30 cellular contexts compared by ENCODE assay signal in the genomic region with DNA sequence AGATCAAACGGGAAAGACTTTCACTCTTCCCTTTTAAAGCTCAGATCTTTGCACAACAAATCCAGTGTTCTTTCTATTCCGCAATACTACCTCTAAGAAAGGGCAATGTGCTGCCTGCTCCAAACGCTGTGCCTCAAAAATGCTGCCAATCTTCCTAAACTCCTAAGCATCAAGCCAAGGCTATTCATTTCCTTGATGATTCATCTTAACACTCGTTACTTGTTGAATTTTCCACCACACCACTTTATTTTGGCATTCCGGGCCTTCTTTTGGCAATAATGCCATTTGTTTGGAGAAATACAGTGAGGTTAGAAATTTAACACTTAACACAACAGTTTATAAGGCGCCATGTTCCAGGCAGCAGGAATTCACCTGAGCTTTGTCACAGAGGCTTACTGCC.
DNase-seq lines count a peak whose midpoint lies in the region; ATAC-seq, FAIRE-seq and TF ChIP-seq lines count a peak whose summit lies in the region.
"Had no signal": no experiment of that assay in that cellular context is flagged by ENCODE, and none has a peak within 500 bp of the region (broad histone marks: within the 10 kb centered on the region; RNA-seq: fewer than 3 reads in every experiment).

No MANE protein-coding gene starts in this region.

- no peak overlapping the region for H2BK120ac ChIP-seq in H1 (replicated peaks; ENCODE audit: low read depth, low read length)

- no peak overlapping the region for H4K5ac ChIP-seq in H1 (ENCODE audit: insufficient read length, low read depth, low read length)

- 14 to 16% methylated on average over 6 of the region's 6 CpGs for WGBS in GM23248 (ENCODE audit: low coverage in 1 of 2, low lambda C conversion rate in 2 of 2, missing lambda C conversion rate in 2 of 2), 2 experiments
- 86% methylated on average over 6 of the region's 6 CpGs; no CpG with 5 or more reads in 1 of the 2 experiments for WGBS in H1 (ENCODE audit: extremely low coverage in 1 of 2, insufficient coverage in 1 of 2, insufficient read length in 1 of 2, insufficient replicate concordance in 2 of 2, low coverage in 1 of 2, low lambda C conversion rate in 2 of 2, missing lambda C conversion rate in 1 of 2), 2 experiments

- H4K8ac ChIP-seq in H1 (ENCODE audit: extremely low read depth, insufficient read depth, low read length), result no peak overlapping the region

- no peak overlapping the region for H3K4me2 ChIP-seq in GM23248 (ENCODE audit: unreplicated experiment)
- H3K4me2 ChIP-seq in H1 (ENCODE audit: insufficient read depth in 1 of 2, low read depth in 2 of 2, low read length in 2 of 2), result no peak overlapping the region

- H2BK5ac ChIP-seq in H1 (ENCODE audit: low read depth, low read length), result no peak overlapping the region

- no peaks in the 10 kb centered on the region for H3K79me2 ChIP-seq in GM23248 (ENCODE audit: insufficient read depth)
- H3K79me2 ChIP-seq in H1 (ENCODE audit: control insufficient read depth in 1 of 2, insufficient read depth in 2 of 2, low read length in 2 of 2), result no peaks in the 10 kb centered on the region

- H3K56ac ChIP-seq in H1 (replicated peaks; ENCODE audit: insufficient read length, low read depth, low read length), result no peak overlapping the region

- no peak overlapping the region for H3K23ac ChIP-seq in H1 (ENCODE audit: insufficient read length)

- no peak overlapping the region for H3K4me3 Mint-ChIP-seq in activated CD4-positive, alpha-beta T cell treated with anti-CD3 and anti-CD28 coated beads, Interleukin-2, amount 10 ng/mL, durations not matched to agents 24 days and 14 days
- H3K4me3 Mint-ChIP-seq: activated CD8-positive, alpha-beta T cell treated with anti-CD3 and anti-CD28 coated beads, Interleukin-2, amount 10 ng/mL, durations not matched to agents 7 days and 5 days; activated naive CD8-positive, alpha-beta T cell treated with anti-CD3 and anti-CD28 coated beads, Interleukin-2, amount 50 U/mL, for 24 hours; IgD-negative memory B cell; stimulated activated effector memory CD8-positive, alpha-beta T cell treated with anti-CD3 and anti-CD28 coated beads, Interleukin-12 subunit alpha, Interleukin-12 subunit beta, amount 100 ng/mL, for 72 hours; T-cell had no signal

- H3K4ac ChIP-seq in H1 (replicated peaks; ENCODE audit: insufficient read length, low read depth, low read length), result no peak overlapping the region

- in situ Hi-C loops in GM23248 (cut with MboI), result no loop called here

- H3K27ac ChIP-seq in GM23248 (no peak overlapping the region), H1 (ENCODE audit: low read depth, low read length) (no peak overlapping the region)
- H3K27ac ChIP-seq: right atrium auricular region, SJCRH30 had no signal

- H3K4me3 ChIP-seq in GM23248 (no peak overlapping the region), H1 (ENCODE audit: extremely low read depth in 1 of 4, insufficient read depth in 2 of 4, low read depth in 3 of 4, low read length in 4 of 4) (no peak overlapping the region), neuron (ENCODE audit: low read length) (no peak overlapping the region)
- H3K4me3 ChIP-seq: right atrium auricular region, SJCRH30 had no signal

- intact Hi-C loops in activated CD4-positive, alpha-beta T cell treated with anti-CD3 and anti-CD28 coated beads, Interleukin-2, amount 10 ng/mL, durations not matched to agents 24 days and 14 days (cut with micrococcal nuclease), result no loop called here

- TF ChIP-seq CTCF in H1 (IDR thresholded peaks at IDR 0.05; ENCODE audit: control extremely low read depth in 1 of 3, insufficient read depth in 1 of 3, low read depth in 1 of 3, low read length in 3 of 3), result no peak

- H4K20me1 ChIP-seq in GM23248 (ENCODE audit: insufficient read depth), result no peaks in the 10 kb centered on the region
- H4K20me1 ChIP-seq in H1 (replicated peaks in 1 of 2; ENCODE audit: control insufficient read depth in 1 of 2, insufficient read depth in 2 of 2, low read length in 2 of 2), result no peaks in the 10 kb centered on the region

- H3K4me1 ChIP-seq in GM23248 (ENCODE audit: insufficient read depth) (no peaks in the 10 kb centered on the region), H1 (replicated peaks in 1 of 4; ENCODE audit: control insufficient read depth in 3 of 4, insufficient read depth in 4 of 4, low read length in 3 of 4) (no peaks in the 10 kb centered on the region), neuron (ENCODE audit: insufficient read depth, low read length) (no peaks in the 10 kb centered on the region)
- H3K4me1 ChIP-seq: Caco-2, right atrium auricular region, SJCRH30 had no signal

- no peak overlapping the region for H3K27ac Mint-ChIP-seq in activated CD4-positive, alpha-beta T cell treated with anti-CD3 and anti-CD28 coated beads, Interleukin-2, amount 10 ng/mL, durations not matched to agents 24 days and 14 days
- H3K27ac Mint-ChIP-seq: activated CD8-positive, alpha-beta T cell treated with anti-CD3 and anti-CD28 coated beads, Interleukin-2, amount 10 ng/mL, durations not matched to agents 7 days and 5 days; activated naive CD8-positive, alpha-beta T cell treated with anti-CD3 and anti-CD28 coated beads, Interleukin-2, amount 50 U/mL, for 24 hours; stimulated activated effector memory CD8-positive, alpha-beta T cell treated with anti-CD3 and anti-CD28 coated beads, Interleukin-12 subunit alpha, Interleukin-12 subunit beta, amount 100 ng/mL, for 72 hours; T-cell had no signal

- H2AK5ac ChIP-seq in H1 (ENCODE audit: low read depth, low read length), result no peak overlapping the region

- DNase-seq in GM23248 (peak; percentile 14), RPMI7951 (ENCODE audit: low read depth) (peak; percentile 33), H1 (ENCODE audit: low read depth in 1 of 2, low spot score in 2 of 2) (no peak), HTR-8/SVneo (ENCODE audit: insufficient read length, low spot score) (no peak)
- DNase-seq in effector CD4-positive, alpha-beta T cell, result no peak
- no peak for DNase-seq in activated CD4-positive, alpha-beta T cell treated with anti-CD3 and anti-CD28 coated beads, Interleukin-2, amount 10 ng/mL, durations not matched to agents 24 days and 14 days
- DNase-seq: activated CD8-positive, alpha-beta T cell treated with anti-CD3 and anti-CD28 coated beads, Interleukin-2, amount 10 ng/mL, durations not matched to agents 7 days and 5 days; activated gamma-delta T cell; activated naive CD8-positive, alpha-beta T cell treated with anti-CD3 and anti-CD28 coated beads, Interleukin-2, amount 50 U/mL, for 24 hours; activated T-cell treated with anti-CD3 and anti-CD28 coated beads for 4 hours; C1 segment of cervical spinal cord; Caco-2; cortex of kidney; DND-41; mesendoderm; NCI-H1417; NCI-H510A treated with DMSO at 0.1 percent for 48 hours; nucleus accumbens; SJCRH30; T-cell had no signal

- no peak overlapping the region for H2BK20ac ChIP-seq in H1 (ENCODE audit: low read length)

- no peak overlapping the region for H2BK12ac ChIP-seq in H1 (ENCODE audit: low read depth, low read length)

- TF ChIP-seq EP300 in H1 (IDR thresholded peaks at IDR 0.05; ENCODE audit: borderline replicate concordance in 1 of 2, low read depth in 2 of 2, low read length in 2 of 2), result no peak

- no peaks in the 10 kb centered on the region for H3K79me1 ChIP-seq in H1 (ENCODE audit: low read depth, low read length)

- no peak overlapping the region for H4K91ac ChIP-seq in H1 (replicated peaks; ENCODE audit: insufficient read length, low read length)

- H3K23me2 ChIP-seq in H1 (ENCODE audit: low read depth, low read length), result no peaks in the 10 kb centered on the region

- H3K36me3 Mint-ChIP-seq in activated CD4-positive, alpha-beta T cell treated with anti-CD3 and anti-CD28 coated beads, Interleukin-2, amount 10 ng/mL, durations not matched to agents 24 days and 14 days (ENCODE audit: low read depth), result no peaks in the 10 kb centered on the region
- H3K36me3 Mint-ChIP-seq: IgD-negative memory B cell; stimulated activated effector memory CD8-positive, alpha-beta T cell treated with anti-CD3 and anti-CD28 coated beads, Interleukin-12 subunit alpha, Interleukin-12 subunit beta, amount 100 ng/mL, for 72 hours; T-cell had no signal

- no peak for ATAC-seq in HG02642 (IDR thresholded peaks at IDR 0.05; ENCODE audit: poor library complexity, unreplicated experiment)
- ATAC-seq: activated CD4-positive, CD25-positive, alpha-beta regulatory T cell treated with anti-CD3 and anti-CD28 coated beads, Interleukin-2, amount 50 U/mL, for 24 hours; activated CD8-positive, alpha-beta T cell treated with anti-CD3 and anti-CD28 coated beads, Interleukin-2, amount 10 ng/mL, durations not matched to agents 7 days and 5 days; activated naive CD8-positive, alpha-beta T cell treated with anti-CD3 and anti-CD28 coated beads, Interleukin-2, amount 50 U/mL, for 24 hours; left lobe of liver; Panc1; stimulated activated effector memory CD8-positive, alpha-beta T cell treated with anti-CD3 and anti-CD28 coated beads, Interleukin-12 subunit alpha, Interleukin-12 subunit beta, amount 100 ng/mL, for 72 hours; T-cell had no signal

- CTCF ChIA-PET in H1 (lab: Charles Lee; ENCODE audit: partially characterized antibody), result interaction anchor here (0.7 to 1.9 kb wide), 4 partner anchors 9 to 65 kb away, joined by 3 to 4 read pairs (median 3); no protein-coding TSS in a partner anchor

- no peak overlapping the region for H2BK15ac ChIP-seq in H1 (ENCODE audit: low read length)

- FAIRE-seq in H1 (lab: Jason Lieb, UNC) (no peak), HTR-8/SVneo (lab: Jason Lieb, UNC) (no peak)
- FAIRE-seq: endometrium, GM12891 had no signal

- H2AFZ ChIP-seq in GM23248, result no peak overlapping the region
- peak overlapping the region; percentile 67; the same call in 1 of the 2 replicates for H2AFZ ChIP-seq in H1 (ENCODE audit: low read length)
- peak overlapping the region; percentile 27 for H2AFZ ChIP-seq in neuron (ENCODE audit: low read depth, low read length)

- no peaks in the 10 kb centered on the region for H3K9me3 Mint-ChIP-seq in activated CD4-positive, alpha-beta T cell treated with anti-CD3 and anti-CD28 coated beads, Interleukin-2, amount 10 ng/mL, durations not matched to agents 24 days and 14 days
- H3K9me3 Mint-ChIP-seq: activated naive CD8-positive, alpha-beta T cell treated with anti-CD3 and anti-CD28 coated beads, Interleukin-2, amount 50 U/mL, for 24 hours; stimulated activated effector memory CD8-positive, alpha-beta T cell treated with anti-CD3 and anti-CD28 coated beads, Interleukin-12 subunit alpha, Interleukin-12 subunit beta, amount 100 ng/mL, for 72 hours had no signal

- H3K27me3 ChIP-seq in GM23248 (replicated peaks; ENCODE audit: insufficient read depth) (no peaks in the 10 kb centered on the region), H1 (replicated peaks in 1 of 4; ENCODE audit: control insufficient read depth in 3 of 4, extremely low read depth in 1 of 4, insufficient read depth in 3 of 4, low read length in 3 of 4) (no peaks in the 10 kb centered on the region), neuron (ENCODE audit: insufficient read depth, low read length) (no peaks in the 10 kb centered on the region)
- H3K27me3 ChIP-seq: right atrium auricular region, SJCRH30 had no signal

- H3F3A ChIP-seq in GM23248 (ENCODE audit: insufficient read depth), result no peaks in the 10 kb centered on the region

- no peaks in the 10 kb centered on the region for H3K9me2 ChIP-seq in GM23248 (ENCODE audit: insufficient read depth)

- TF ChIP-seq POLR2A in H1 (IDR thresholded peaks at IDR 0.05; ENCODE audit: control extremely low read depth in 1 of 2, low read depth in 2 of 2, low read length in 2 of 2), result no peak

- no peaks in the 10 kb centered on the region for H3K4me1 Mint-ChIP-seq in activated CD4-positive, alpha-beta T cell treated with anti-CD3 and anti-CD28 coated beads, Interleukin-2, amount 10 ng/mL, durations not matched to agents 24 days and 14 days
- H3K4me1 Mint-ChIP-seq: activated naive CD8-positive, alpha-beta T cell treated with anti-CD3 and anti-CD28 coated beads, Interleukin-2, amount 50 U/mL, for 24 hours; IgD-negative memory B cell; stimulated activated effector memory CD8-positive, alpha-beta T cell treated with anti-CD3 and anti-CD28 coated beads, Interleukin-12 subunit alpha, Interleukin-12 subunit beta, amount 100 ng/mL, for 72 hours; T-cell had no signal

- H3K9me3 ChIP-seq in GM23248 (ENCODE audit: low read depth), result no peaks in the 10 kb centered on the region
- no peaks in the 10 kb centered on the region for H3K9me3 ChIP-seq in H1 (ENCODE audit: insufficient read depth in 2 of 2, low read depth in 1 of 2, low read length in 1 of 2)
- peaks cover 6% of the 10 kb centered on the region for H3K9me3 ChIP-seq in neuron (ENCODE audit: low read length)
- H3K9me3 ChIP-seq: SJCRH30 had no signal

- no peak overlapping the region for H3K14ac ChIP-seq in H1 (ENCODE audit: insufficient read length)

- H3K36me3 ChIP-seq in GM23248 (ENCODE audit: low read depth), result no peaks in the 10 kb centered on the region
- no peaks in the 10 kb centered on the region for H3K36me3 ChIP-seq in H1 (ENCODE audit: control insufficient read depth in 2 of 4, insufficient read depth in 4 of 4, low read length in 3 of 4)
- no peaks in the 10 kb centered on the region for H3K36me3 ChIP-seq in neuron (ENCODE audit: insufficient read depth, low read length)
- H3K36me3 ChIP-seq: right atrium auricular region, SJCRH30 had no signal

- H3K9ac ChIP-seq in GM23248, result no peak overlapping the region
- no peak overlapping the region for H3K9ac ChIP-seq in H1 (replicated peaks in 1 of 4; ENCODE audit: extremely low read depth in 1 of 4, low read depth in 3 of 4, low read length in 3 of 4)

- POLR2A ChIA-PET in H1 (lab: Charles Lee; ENCODE audit: partially characterized antibody), result no interaction called here

- no peaks in the 10 kb centered on the region for H3K27me3 Mint-ChIP-seq in activated CD4-positive, alpha-beta T cell treated with anti-CD3 and anti-CD28 coated beads, Interleukin-2, amount 10 ng/mL, durations not matched to agents 24 days and 14 days
- H3K27me3 Mint-ChIP-seq: activated naive CD8-positive, alpha-beta T cell treated with anti-CD3 and anti-CD28 coated beads, Interleukin-2, amount 50 U/mL, for 24 hours; T-cell had no signal

- no peak overlapping the region for H3K18ac ChIP-seq in H1 (ENCODE audit: extremely low read depth, low read length)

- TF ChIP-seq RAD21 in H1 (IDR thresholded peaks at IDR 0.05 in 1 of 2, conservative IDR thresholded peaks at IDR 0.05 in 1 of 2; ENCODE audit: low read depth in 2 of 2, low read length in 2 of 2), result no peak

Comparison
In these comparisons a context has a peak if more than half of its experiments do, and no peak if none do; other contexts are left out.
1. DNase-seq: peak in GM23248 (single experiment) and RPMI7951 (single experiment); none in H1 (0 of 2), HTR-8/SVneo (single experiment), effector CD4-positive, alpha-beta T cell (single experiment) and activated CD4-positive, alpha-beta T cell treated with anti-CD3 and anti-CD28 coated beads, Interleukin-2, amount 10 ng/mL, durations not matched to agents 24 days and 14 days (single experiment).